Comparison of ENCODE assay signal across 9 cellular contexts in genomic region chr3:56754753-56755365, GRCh38. TPM values are rescaled to one million over a fixed set of nuclear protein-coding genes. Genes with fewer than 3 reads are reported as not detected.
DNase-seq lines count a peak whose midpoint lies in the region; ATAC-seq and TF ChIP-seq lines count a peak whose summit lies in the region.
"Had no signal": no experiment of that assay in that cellular context is flagged by ENCODE, and none has a peak within 500 bp of the region (broad histone marks: within the 10 kb centered on the region; RNA-seq: fewer than 3 reads in every experiment).

No MANE protein-coding gene starts in this region.

- peak overlapping the region in 3 of 4 donors; percentile 32 to 77 (median 58) for H3K27ac ChIP-seq in esophagus squamous epithelium
- no peak overlapping the region for H3K27ac ChIP-seq in SJCRH30

- H3K4me3 ChIP-seq in esophagus squamous epithelium: peak overlapping the region in 2 of 4 donors; percentile 24 to 48
- H3K4me3 ChIP-seq in SJCRH30: no peak overlapping the region

- intact Hi-C loops in esophagus squamous epithelium (cut with DNase I): no loop called here

- H3K4me1 ChIP-seq in esophagus squamous epithelium (peaks cover 10 to 71% (median 26%) of the 10 kb centered on the region in 3 donors), SJCRH30 (no peaks in the 10 kb centered on the region)

- peak in 1 of 4 donors; percentile 15 for TF ChIP-seq POLR2A in esophagus squamous epithelium (IDR thresholded peaks at IDR 0.05)

- ATAC-seq in GM21529 (IDR thresholded peaks at IDR 0.05; ENCODE audit: unreplicated experiment) (peak; percentile 36), HG03280 (IDR thresholded peaks at IDR 0.05; ENCODE audit: unreplicated experiment) (no peak)

- DNase-seq in T-helper 9 cell: peak; percentile 8
- no peak for DNase-seq in esophagus squamous epithelium (lab: John Stamatoyannopoulos, UW)
- peak; percentile 2 to 26 for DNase-seq in stimulated activated CD4-positive, alpha-beta T cell treated with anti-CD3 and anti-CD28 coated beads, Interleukin-4, amount 100 ng/mL, for 4 hours
- no peak for DNase-seq in AG08396 (ENCODE audit: low spot score)
- no peak for DNase-seq in occipital lobe (lab: John Stamatoyannopoulos, UW)
- DNase-seq in SJCRH30: no peak
- DNase-seq: NCI-H1048 had no signal

- H3K27me3 ChIP-seq in esophagus squamous epithelium: no peaks in the 10 kb centered on the region
- no peaks in the 10 kb centered on the region for H3K27me3 ChIP-seq in SJCRH30

- H3K9me3 ChIP-seq in esophagus squamous epithelium (no peaks in the 10 kb centered on the region), SJCRH30 (replicated peaks) (peaks cover 4% of the 10 kb centered on the region; the same call in 1 of the 2 replicates)

- H3K36me3 ChIP-seq in esophagus squamous epithelium: peaks cover 0 to 47% (median 5%) of the 10 kb centered on the region in 3 donors
- H3K36me3 ChIP-seq in SJCRH30: peaks cover 11% of the 10 kb centered on the region

- 56 to 63% methylated on average over 13 to 18 of the region's 21 CpGs for WGBS in esophagus squamous epithelium, 2 donors

- no peak for TF ChIP-seq CTCF in esophagus squamous epithelium (IDR thresholded peaks at IDR 0.05)

RNA-seq across cellular contexts. Expression of gene ARHGEF3, which starts 46.9 kb away (rescaled TPM):
- total RNA-seq in esophagus squamous epithelium (10 to 100 TPM; 20.6 to 26.3 (median 24.7) TPM), occipital lobe (26.4 TPM)
- total RNA-seq in SJCRH30 (2014; rRNA removed; shearing (Covaris generic)): 24.9 and 29.9 TPM in 2 replicates

Comparison
In these comparisons a context has a peak if more than half of its experiments do, and no peak if none do; other contexts are left out.
1. DNase-seq: peak in T-helper 9 cell (single experiment) and stimulated activated CD4-positive, alpha-beta T cell treated with anti-CD3 and anti-CD28 coated beads, Interleukin-4, amount 100 ng/mL, for 4 hours (2 of 2); none in esophagus squamous epithelium (single experiment), AG08396 (single experiment), occipital lobe (single experiment) and SJCRH30 (0 of 2).